Comparison of ENCODE assay signal across 8 cellular contexts in the genomic region with DNA sequence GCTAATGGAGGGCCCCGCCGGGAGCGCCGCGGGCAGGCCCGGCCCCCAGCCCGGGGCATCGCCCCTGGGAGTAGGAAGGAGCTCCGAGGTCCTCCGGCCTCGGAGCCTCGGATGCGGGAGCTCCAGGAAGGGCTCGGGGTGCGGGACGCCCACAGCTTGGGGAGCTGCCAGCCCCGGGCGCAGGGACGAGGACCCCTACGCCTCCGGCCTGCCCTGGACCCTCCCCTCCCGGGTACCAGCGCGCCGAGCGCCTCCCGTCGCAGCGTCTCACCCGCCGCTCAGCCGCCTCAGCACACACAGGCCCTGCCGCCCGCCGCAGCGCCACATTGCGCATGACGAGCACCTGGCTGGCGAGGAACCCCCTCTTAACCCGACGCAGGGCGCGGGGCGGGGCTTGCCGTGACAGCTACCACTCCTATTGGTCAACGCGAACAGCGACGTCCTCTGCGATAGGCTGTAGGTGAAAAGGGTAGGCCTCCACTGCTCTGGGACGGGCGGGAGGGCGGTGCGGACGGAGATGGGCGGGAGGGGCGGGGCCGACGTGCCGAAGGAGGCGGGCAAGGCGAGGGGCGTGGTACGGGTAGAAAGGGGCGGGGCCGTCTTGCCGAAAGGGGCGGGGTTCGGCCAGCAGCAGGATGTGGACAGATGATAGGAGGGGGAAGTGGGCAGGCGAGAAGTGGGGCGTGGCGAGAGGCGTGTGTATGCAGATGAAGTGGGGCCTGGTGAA. TPM values are rescaled to one million over a fixed set of nuclear protein-coding genes. Genes with fewer than 3 reads are reported as not detected.
DNase-seq lines count a peak whose midpoint lies in the region; ATAC-seq and TF ChIP-seq lines count a peak whose summit lies in the region.

A gene with protein sequence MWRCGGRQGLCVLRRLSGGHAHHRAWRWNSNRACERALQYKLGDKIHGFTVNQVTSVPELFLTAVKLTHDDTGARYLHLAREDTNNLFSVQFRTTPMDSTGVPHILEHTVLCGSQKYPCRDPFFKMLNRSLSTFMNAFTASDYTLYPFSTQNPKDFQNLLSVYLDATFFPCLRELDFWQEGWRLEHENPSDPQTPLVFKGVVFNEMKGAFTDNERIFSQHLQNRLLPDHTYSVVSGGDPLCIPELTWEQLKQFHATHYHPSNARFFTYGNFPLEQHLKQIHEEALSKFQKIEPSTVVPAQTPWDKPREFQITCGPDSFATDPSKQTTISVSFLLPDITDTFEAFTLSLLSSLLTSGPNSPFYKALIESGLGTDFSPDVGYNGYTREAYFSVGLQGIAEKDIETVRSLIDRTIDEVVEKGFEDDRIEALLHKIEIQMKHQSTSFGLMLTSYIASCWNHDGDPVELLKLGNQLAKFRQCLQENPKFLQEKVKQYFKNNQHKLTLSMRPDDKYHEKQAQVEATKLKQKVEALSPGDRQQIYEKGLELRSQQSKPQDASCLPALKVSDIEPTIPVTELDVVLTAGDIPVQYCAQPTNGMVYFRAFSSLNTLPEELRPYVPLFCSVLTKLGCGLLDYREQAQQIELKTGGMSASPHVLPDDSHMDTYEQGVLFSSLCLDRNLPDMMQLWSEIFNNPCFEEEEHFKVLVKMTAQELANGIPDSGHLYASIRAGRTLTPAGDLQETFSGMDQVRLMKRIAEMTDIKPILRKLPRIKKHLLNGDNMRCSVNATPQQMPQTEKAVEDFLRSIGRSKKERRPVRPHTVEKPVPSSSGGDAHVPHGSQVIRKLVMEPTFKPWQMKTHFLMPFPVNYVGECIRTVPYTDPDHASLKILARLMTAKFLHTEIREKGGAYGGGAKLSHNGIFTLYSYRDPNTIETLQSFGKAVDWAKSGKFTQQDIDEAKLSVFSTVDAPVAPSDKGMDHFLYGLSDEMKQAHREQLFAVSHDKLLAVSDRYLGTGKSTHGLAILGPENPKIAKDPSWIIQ (minus strand): TSS at position 337 of the 727 bp plus-strand sequence. CDS start 10 bp downstream, at position 327.

- H3K27ac ChIP-seq in C4-2B (peak within 1 kb of the TSS; percentile 85), liver (ENCODE audit: low read depth in 1 of 2, low read length in 2 of 2) (peak within 1 kb of the TSS; percentile 78 to 81)

- peaks cover 3 to 13% (median 6%) of the 10 kb centered on the region in 4 donors for H3K36me3 ChIP-seq in liver (ENCODE audit: control insufficient read depth in 4 of 4, insufficient read depth in 3 of 4, low read depth in 1 of 4, low read length in 3 of 4)

- H3K27me3 ChIP-seq in liver (ENCODE audit: control insufficient read depth in 4 of 4, insufficient read depth in 4 of 4, low read length in 3 of 4): no peaks in the 10 kb centered on the region

- DNase-seq in NCI-H748 treated with DMSO at 0.1 percent for 48 hours (lab: John Stamatoyannopoulos, UW) (peak; percentile 95), dermis blood vessel endothelial cell (peak; percentile 100)
- DNase-seq in activated CD4-positive, alpha-beta T cell treated with anti-CD3 and anti-CD28 coated beads, Interleukin-2, amount 50 U/mL, for 4 hours: peak; percentile 98 to 99
- DNase-seq in stimulated activated CD4-positive, alpha-beta T cell treated with anti-CD3 and anti-CD28 coated beads, Interleukin-4, amount 100 ng/mL, for 24 hours: peak; percentile 99

- under 1% methylated on average over 73 of the region's 73 CpGs for WGBS in liver

- H3K4me3 ChIP-seq in liver (ENCODE audit: low read depth in 1 of 3, low read length in 3 of 3): peak within 1 kb of the TSS; percentile 69 to 94 (median 84)

- no peaks in the 10 kb centered on the region for H3K9me3 ChIP-seq in liver (ENCODE audit: control insufficient read depth in 4 of 4, low read length in 3 of 4)

- ATAC-seq in GM19372 (IDR thresholded peaks at IDR 0.05; ENCODE audit: low read depth, unreplicated experiment) (peak; percentile 94), HG03558 (IDR thresholded peaks at IDR 0.05; ENCODE audit: extremely low read depth, unreplicated experiment) (peak; percentile 95)

- no peak for TF ChIP-seq CTCF in C4-2B (conservative IDR thresholded peaks at IDR 0.05)
- TF ChIP-seq CTCF in liver (IDR thresholded peaks at IDR 0.05; ENCODE audit: low read depth, low read length, missing input control): no peak

- peak within 1 kb of the TSS; percentile 85 to 90 for H3K9ac ChIP-seq in liver (ENCODE audit: low read depth in 1 of 2, low read length in 2 of 2)

- peaks cover 0 to 6% (median 3%) of the 10 kb centered on the region in 4 donors for H3K4me1 ChIP-seq in liver (ENCODE audit: control insufficient read depth in 4 of 4, insufficient read depth in 4 of 4, low read length in 3 of 4)

- TF ChIP-seq RAD21 in liver (IDR thresholded peaks at IDR 0.05): no peak

TF ChIP-seq in liver, 16 proteins besides CTCF, POLR2A, EP300 and RAD21:
- TF ChIP-seq, protein P1, sequence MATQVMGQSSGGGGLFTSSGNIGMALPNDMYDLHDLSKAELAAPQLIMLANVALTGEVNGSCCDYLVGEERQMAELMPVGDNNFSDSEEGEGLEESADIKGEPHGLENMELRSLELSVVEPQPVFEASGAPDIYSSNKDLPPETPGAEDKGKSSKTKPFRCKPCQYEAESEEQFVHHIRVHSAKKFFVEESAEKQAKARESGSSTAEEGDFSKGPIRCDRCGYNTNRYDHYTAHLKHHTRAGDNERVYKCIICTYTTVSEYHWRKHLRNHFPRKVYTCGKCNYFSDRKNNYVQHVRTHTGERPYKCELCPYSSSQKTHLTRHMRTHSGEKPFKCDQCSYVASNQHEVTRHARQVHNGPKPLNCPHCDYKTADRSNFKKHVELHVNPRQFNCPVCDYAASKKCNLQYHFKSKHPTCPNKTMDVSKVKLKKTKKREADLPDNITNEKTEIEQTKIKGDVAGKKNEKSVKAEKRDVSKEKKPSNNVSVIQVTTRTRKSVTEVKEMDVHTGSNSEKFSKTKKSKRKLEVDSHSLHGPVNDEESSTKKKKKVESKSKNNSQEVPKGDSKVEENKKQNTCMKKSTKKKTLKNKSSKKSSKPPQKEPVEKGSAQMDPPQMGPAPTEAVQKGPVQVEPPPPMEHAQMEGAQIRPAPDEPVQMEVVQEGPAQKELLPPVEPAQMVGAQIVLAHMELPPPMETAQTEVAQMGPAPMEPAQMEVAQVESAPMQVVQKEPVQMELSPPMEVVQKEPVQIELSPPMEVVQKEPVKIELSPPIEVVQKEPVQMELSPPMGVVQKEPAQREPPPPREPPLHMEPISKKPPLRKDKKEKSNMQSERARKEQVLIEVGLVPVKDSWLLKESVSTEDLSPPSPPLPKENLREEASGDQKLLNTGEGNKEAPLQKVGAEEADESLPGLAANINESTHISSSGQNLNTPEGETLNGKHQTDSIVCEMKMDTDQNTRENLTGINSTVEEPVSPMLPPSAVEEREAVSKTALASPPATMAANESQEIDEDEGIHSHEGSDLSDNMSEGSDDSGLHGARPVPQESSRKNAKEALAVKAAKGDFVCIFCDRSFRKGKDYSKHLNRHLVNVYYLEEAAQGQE (IDR thresholded peaks at IDR 0.05): peak; percentile 85
- TF ChIP-seq RXRA (IDR thresholded peaks at IDR 0.05) (peak in 1 of 2 donors; percentile 21), SP1 (IDR thresholded peaks at IDR 0.05) (peak; percentile 66), GABPA (IDR thresholded peaks at IDR 0.05 in 1 of 2, conservative IDR thresholded peaks at IDR 0.05 in 1 of 2) (no peak), YY1 (IDR thresholded peaks at IDR 0.05) (peak; percentile 59)

RNA-seq across cellular contexts. Expression of the gene that starts here (rescaled TPM):
- total RNA-seq in dermis blood vessel endothelial cell: 47.1 and 108 TPM in 2 replicates
- total RNA-seq in liver: 10 to 100 TPM; 21.1 to 29.1 TPM
- polyA plus RNA-seq in liver: 10 to 100 TPM; 26.2 to 43.1 TPM

Comparison
In these comparisons a context has a peak if more than half of its experiments do, and no peak if none do; other contexts are left out.
1. Peak in every context shown above with its lines: DNase-seq, ATAC-seq, H3K4me3 ChIP-seq and H3K27ac ChIP-seq.